In genomic region chr2:20524412-20525040, GRCh38 we compare ENCODE assay signal across 9 cellular contexts.
DNase-seq lines count a peak whose midpoint lies in the region; ATAC-seq and TF ChIP-seq lines count a peak whose summit lies in the region.
"Had no signal": no experiment of that assay in that cellular context is flagged by ENCODE, and none has a peak within 500 bp of the region (broad histone marks: within the 10 kb centered on the region; RNA-seq: fewer than 3 reads in every experiment).

No MANE protein-coding gene starts in this region.

- TF ChIP-seq POLR2A in lower leg skin (IDR thresholded peaks at IDR 0.05): no peak

- H3K4me3 ChIP-seq in lower leg skin (ENCODE audit: low read depth, poor library complexity, severe bottlenecking): no peak overlapping the region

- 57 to 62% methylated on average over 15 to 16 of the region's 16 CpGs for WGBS in lower leg skin, 2 donors

- DNase-seq in lower leg skin (ENCODE audit: low spot score in 2 of 2) (peak; percentile 49 to 93), glomerular visceral epithelial cell (ENCODE audit: extremely low spot score) (no peak), SKM-1 (lab: John Stamatoyannopoulos, UW; ENCODE audit: unreplicated experiment) (no peak), activated gamma-delta T cell (lab: John Stamatoyannopoulos, UW) (no peak), NCI-H2196 treated with DMSO at 0.1 percent for 48 hours (lab: John Stamatoyannopoulos, UW; ENCODE audit: unreplicated experiment) (no peak)
- DNase-seq: activated naive CD8-positive, alpha-beta T cell treated with anti-CD3 and anti-CD28 coated beads, Interleukin-2, amount 10 ng/mL, durations not matched to agents 7 days and 5 days had no signal

- ATAC-seq in GM18519 (IDR thresholded peaks at IDR 0.05; ENCODE audit: low FRiP score, unreplicated experiment) (peak; percentile 55), HG02678 (IDR thresholded peaks at IDR 0.05; ENCODE audit: unreplicated experiment) (peak; percentile 72)

- TF ChIP-seq CTCF in lower leg skin (IDR thresholded peaks at IDR 0.05): no peak

- intact Hi-C loops in lower leg skin (cut with DNase I; ENCODE audit: low total_unique reads): no loop called here

TF ChIP-seq in PFSK-1, 5 proteins besides CTCF, POLR2A, EP300 and RAD21:
- TF ChIP-seq FOXP2 (optimal IDR thresholded peaks at IDR 0.05; ENCODE audit: borderline replicate concordance, extremely low read depth, extremely low read length, insufficient read depth): peak; percentile 25
- no peak for TF ChIP-seq TAF1 (IDR thresholded peaks at IDR 0.05; ENCODE audit: borderline replicate concordance, insufficient read depth, low read length)
TF ChIP-seq in PFSK-1: peak in this region for 1.

Comparison
In these comparisons a context has a peak if more than half of its experiments do, and no peak if none do; other contexts are left out.
1. DNase-seq: peak in lower leg skin (2 of 2); none in glomerular visceral epithelial cell (single experiment), SKM-1 (single experiment), activated gamma-delta T cell (single experiment) and NCI-H2196 treated with DMSO at 0.1 percent for 48 hours (single experiment).